ENCODE assay signal across 1 cellular context in the genomic region with DNA sequence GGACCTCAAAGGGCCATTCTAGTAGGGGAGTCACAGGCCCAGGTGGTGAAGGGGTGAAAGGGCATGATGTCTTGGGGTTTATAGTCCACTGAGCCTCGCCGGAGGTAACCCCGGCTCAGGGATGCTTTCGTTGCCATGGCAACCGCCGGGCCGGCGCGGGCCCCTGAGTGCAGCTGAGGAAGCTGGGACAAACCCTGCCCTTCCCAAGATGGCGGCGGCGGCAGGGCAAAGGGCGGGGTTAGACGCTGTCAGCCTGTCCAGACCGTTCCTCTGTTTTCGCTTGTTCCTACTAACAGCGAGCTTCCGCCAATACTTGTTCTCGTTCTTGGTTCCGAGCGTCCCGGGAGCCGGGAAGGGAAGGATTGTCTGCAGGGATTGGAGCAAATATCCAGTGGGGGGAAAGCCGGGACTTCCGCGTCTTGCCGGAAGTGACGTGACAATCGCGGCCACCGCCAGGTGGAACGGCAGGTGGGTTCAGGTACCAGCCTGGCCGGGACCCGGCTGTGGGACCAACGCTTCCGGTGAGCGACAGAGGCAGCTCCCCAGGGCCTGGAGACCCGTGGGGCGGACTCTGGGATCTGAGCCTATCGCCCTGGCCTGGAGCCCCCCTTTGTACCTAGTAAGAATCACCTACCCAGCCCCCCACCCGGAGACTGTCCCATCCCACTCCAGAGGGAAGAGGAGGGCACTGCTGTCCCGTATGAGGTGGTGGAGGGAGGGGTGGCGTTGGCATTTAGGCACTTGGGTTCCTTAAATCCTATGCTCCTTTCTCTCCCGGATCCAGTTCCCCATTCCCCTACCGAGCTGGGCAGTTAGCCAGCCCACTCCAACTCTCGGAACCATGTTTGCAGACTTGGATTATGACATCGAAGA.
TF ChIP-seq lines count a peak whose summit lies in the region.

A gene (plus strand): TSS at position 436 of the 873 bp plus-strand sequence. CDS start 406 bp downstream, at position 842.

TF ChIP-seq in K562, 482 proteins besides CTCF, POLR2A, EP300 and RAD21 (continued from another document and continues in another):
- TF ChIP-seq, protein P1, sequence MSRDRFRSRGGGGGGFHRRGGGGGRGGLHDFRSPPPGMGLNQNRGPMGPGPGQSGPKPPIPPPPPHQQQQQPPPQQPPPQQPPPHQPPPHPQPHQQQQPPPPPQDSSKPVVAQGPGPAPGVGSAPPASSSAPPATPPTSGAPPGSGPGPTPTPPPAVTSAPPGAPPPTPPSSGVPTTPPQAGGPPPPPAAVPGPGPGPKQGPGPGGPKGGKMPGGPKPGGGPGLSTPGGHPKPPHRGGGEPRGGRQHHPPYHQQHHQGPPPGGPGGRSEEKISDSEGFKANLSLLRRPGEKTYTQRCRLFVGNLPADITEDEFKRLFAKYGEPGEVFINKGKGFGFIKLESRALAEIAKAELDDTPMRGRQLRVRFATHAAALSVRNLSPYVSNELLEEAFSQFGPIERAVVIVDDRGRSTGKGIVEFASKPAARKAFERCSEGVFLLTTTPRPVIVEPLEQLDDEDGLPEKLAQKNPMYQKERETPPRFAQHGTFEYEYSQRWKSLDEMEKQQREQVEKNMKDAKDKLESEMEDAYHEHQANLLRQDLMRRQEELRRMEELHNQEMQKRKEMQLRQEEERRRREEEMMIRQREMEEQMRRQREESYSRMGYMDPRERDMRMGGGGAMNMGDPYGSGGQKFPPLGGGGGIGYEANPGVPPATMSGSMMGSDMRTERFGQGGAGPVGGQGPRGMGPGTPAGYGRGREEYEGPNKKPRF (IDR thresholded peaks at IDR 0.05; ENCODE audit: low read depth, low read length), result no peak
- no peak for TF ChIP-seq NUFIP1 (IDR thresholded peaks at IDR 0.05; ENCODE audit: partially characterized antibody)
- TF ChIP-seq MTA1 (IDR thresholded peaks at IDR 0.05; ENCODE audit: borderline replicate concordance), result no peak
- TF ChIP-seq, protein P2, sequence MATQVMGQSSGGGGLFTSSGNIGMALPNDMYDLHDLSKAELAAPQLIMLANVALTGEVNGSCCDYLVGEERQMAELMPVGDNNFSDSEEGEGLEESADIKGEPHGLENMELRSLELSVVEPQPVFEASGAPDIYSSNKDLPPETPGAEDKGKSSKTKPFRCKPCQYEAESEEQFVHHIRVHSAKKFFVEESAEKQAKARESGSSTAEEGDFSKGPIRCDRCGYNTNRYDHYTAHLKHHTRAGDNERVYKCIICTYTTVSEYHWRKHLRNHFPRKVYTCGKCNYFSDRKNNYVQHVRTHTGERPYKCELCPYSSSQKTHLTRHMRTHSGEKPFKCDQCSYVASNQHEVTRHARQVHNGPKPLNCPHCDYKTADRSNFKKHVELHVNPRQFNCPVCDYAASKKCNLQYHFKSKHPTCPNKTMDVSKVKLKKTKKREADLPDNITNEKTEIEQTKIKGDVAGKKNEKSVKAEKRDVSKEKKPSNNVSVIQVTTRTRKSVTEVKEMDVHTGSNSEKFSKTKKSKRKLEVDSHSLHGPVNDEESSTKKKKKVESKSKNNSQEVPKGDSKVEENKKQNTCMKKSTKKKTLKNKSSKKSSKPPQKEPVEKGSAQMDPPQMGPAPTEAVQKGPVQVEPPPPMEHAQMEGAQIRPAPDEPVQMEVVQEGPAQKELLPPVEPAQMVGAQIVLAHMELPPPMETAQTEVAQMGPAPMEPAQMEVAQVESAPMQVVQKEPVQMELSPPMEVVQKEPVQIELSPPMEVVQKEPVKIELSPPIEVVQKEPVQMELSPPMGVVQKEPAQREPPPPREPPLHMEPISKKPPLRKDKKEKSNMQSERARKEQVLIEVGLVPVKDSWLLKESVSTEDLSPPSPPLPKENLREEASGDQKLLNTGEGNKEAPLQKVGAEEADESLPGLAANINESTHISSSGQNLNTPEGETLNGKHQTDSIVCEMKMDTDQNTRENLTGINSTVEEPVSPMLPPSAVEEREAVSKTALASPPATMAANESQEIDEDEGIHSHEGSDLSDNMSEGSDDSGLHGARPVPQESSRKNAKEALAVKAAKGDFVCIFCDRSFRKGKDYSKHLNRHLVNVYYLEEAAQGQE (CRISPR knock-in tag; IDR thresholded peaks at IDR 0.05; ENCODE audit: low read depth), result no peak
- TF ChIP-seq MTA3 (IDR thresholded peaks at IDR 0.05; ENCODE audit: borderline replicate concordance), result peak; percentile 44; the same call in 1 of the 2 replicates
- no peak for TF ChIP-seq RBM39 (optimal IDR thresholded peaks at IDR 0.05; ENCODE audit: low read depth, low read length)
- no peak for TF ChIP-seq ZNF124 (CRISPR knock-in tag; IDR thresholded peaks at IDR 0.05)
- TF ChIP-seq, protein P3, sequence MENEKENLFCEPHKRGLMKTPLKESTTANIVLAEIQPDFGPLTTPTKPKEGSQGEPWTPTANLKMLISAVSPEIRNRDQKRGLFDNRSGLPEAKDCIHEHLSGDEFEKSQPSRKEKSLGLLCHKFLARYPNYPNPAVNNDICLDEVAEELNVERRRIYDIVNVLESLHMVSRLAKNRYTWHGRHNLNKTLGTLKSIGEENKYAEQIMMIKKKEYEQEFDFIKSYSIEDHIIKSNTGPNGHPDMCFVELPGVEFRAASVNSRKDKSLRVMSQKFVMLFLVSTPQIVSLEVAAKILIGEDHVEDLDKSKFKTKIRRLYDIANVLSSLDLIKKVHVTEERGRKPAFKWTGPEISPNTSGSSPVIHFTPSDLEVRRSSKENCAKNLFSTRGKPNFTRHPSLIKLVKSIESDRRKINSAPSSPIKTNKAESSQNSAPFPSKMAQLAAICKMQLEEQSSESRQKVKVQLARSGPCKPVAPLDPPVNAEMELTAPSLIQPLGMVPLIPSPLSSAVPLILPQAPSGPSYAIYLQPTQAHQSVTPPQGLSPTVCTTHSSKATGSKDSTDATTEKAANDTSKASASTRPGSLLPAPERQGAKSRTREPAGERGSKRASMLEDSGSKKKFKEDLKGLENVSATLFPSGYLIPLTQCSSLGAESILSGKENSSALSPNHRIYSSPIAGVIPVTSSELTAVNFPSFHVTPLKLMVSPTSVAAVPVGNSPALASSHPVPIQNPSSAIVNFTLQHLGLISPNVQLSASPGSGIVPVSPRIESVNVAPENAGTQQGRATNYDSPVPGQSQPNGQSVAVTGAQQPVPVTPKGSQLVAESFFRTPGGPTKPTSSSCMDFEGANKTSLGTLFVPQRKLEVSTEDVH (IDR thresholded peaks at IDR 0.05; ENCODE audit: low read depth, partially characterized antibody), result peak; percentile 94
- peak; percentile 66 for TF ChIP-seq C11orf30 (IDR thresholded peaks at IDR 0.05; ENCODE audit: low read depth)
- TF ChIP-seq, protein P4, sequence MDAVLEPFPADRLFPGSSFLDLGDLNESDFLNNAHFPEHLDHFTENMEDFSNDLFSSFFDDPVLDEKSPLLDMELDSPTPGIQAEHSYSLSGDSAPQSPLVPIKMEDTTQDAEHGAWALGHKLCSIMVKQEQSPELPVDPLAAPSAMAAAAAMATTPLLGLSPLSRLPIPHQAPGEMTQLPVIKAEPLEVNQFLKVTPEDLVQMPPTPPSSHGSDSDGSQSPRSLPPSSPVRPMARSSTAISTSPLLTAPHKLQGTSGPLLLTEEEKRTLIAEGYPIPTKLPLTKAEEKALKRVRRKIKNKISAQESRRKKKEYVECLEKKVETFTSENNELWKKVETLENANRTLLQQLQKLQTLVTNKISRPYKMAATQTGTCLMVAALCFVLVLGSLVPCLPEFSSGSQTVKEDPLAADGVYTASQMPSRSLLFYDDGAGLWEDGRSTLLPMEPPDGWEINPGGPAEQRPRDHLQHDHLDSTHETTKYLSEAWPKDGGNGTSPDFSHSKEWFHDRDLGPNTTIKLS (IDR thresholded peaks at IDR 0.05; ENCODE audit: borderline replicate concordance, low read depth), result peak; percentile 65; the same call in 1 of the 2 replicates
- TF ChIP-seq BMI1 (IDR thresholded peaks at IDR 0.05; ENCODE audit: low read length), result peak; percentile 95
- TF ChIP-seq, protein P5, sequence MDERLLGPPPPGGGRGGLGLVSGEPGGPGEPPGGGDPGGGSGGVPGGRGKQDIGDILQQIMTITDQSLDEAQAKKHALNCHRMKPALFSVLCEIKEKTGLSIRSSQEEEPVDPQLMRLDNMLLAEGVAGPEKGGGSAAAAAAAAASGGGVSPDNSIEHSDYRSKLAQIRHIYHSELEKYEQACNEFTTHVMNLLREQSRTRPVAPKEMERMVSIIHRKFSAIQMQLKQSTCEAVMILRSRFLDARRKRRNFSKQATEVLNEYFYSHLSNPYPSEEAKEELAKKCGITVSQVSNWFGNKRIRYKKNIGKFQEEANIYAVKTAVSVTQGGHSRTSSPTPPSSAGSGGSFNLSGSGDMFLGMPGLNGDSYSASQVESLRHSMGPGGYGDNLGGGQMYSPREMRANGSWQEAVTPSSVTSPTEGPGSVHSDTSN (CRISPR knock-in tag; IDR thresholded peaks at IDR 0.05; ENCODE audit: low read depth), result no peak
- TF ChIP-seq, protein P5 (tag; conservative IDR thresholded peaks at IDR 0.05; ENCODE audit: low read depth), result no peak
- TF ChIP-seq, protein P6, sequence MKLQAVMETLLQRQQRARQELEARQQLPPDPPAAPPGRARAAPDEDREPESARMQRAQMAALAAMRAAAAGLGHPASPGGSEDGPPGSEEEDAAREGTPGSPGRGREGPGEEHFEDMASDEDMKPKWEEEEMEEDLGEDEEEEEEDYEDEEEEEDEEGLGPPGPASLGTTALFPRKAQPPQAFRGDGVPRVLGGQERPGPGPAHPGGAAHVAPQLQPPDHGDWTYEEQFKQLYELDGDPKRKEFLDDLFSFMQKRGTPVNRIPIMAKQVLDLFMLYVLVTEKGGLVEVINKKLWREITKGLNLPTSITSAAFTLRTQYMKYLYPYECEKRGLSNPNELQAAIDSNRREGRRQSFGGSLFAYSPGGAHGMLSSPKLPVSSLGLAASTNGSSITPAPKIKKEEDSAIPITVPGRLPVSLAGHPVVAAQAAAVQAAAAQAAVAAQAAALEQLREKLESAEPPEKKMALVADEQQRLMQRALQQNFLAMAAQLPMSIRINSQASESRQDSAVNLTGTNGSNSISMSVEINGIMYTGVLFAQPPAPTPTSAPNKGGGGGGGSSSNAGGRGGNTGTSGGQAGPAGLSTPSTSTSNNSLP (IDR thresholded peaks at IDR 0.05; ENCODE audit: borderline replicate concordance, low read depth, low read length), result no peak
- no peak for TF ChIP-seq ZNF507 (tag; conservative IDR thresholded peaks at IDR 0.05)
- TF ChIP-seq HNRNPK (IDR thresholded peaks at IDR 0.05; ENCODE audit: low read depth, low read length, poor library complexity, severe bottlenecking), result no peak
- TF ChIP-seq TBL1XR1 (IDR thresholded peaks at IDR 0.05; ENCODE audit: low read length in 2 of 2), result no peak
- TF ChIP-seq, protein P7, sequence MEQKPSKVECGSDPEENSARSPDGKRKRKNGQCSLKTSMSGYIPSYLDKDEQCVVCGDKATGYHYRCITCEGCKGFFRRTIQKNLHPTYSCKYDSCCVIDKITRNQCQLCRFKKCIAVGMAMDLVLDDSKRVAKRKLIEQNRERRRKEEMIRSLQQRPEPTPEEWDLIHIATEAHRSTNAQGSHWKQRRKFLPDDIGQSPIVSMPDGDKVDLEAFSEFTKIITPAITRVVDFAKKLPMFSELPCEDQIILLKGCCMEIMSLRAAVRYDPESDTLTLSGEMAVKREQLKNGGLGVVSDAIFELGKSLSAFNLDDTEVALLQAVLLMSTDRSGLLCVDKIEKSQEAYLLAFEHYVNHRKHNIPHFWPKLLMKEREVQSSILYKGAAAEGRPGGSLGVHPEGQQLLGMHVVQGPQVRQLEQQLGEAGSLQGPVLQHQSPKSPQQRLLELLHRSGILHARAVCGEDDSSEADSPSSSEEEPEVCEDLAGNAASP (IDR thresholded peaks at IDR 0.05), result no peak
- TF ChIP-seq ZNF217 (CRISPR knock-in tag; IDR thresholded peaks at IDR 0.05), result no peak
- TF ChIP-seq DIDO1 (tag; IDR thresholded peaks at IDR 0.05; ENCODE audit: low read depth), result peak; percentile 27; the same call in 1 of the 2 replicates
- no peak for TF ChIP-seq PRMT5 (CRISPR knock-in tag; IDR thresholded peaks at IDR 0.05)
- peak; percentile 57 to 62 for TF ChIP-seq MAZ (CRISPR knock-in tag; conservative IDR thresholded peaks at IDR 0.05 in 1 of 2, IDR thresholded peaks at IDR 0.05 in 1 of 2)
- TF ChIP-seq SMC3 (conservative IDR thresholded peaks at IDR 0.05; ENCODE audit: insufficient read depth, low read depth, low read length), result no peak
- peak; percentile 76 for TF ChIP-seq POLR2G (IDR thresholded peaks at IDR 0.05; ENCODE audit: low read depth, low read length)
- peak; percentile 71; the same call in 1 of the 2 replicates for TF ChIP-seq SP1 (CRISPR knock-in tag; IDR thresholded peaks at IDR 0.05)
- peak; percentile 50; the same call in 1 of the 2 replicates for TF ChIP-seq KAT7 (CRISPR knock-in tag; IDR thresholded peaks at IDR 0.05; ENCODE audit: borderline replicate concordance)
- TF ChIP-seq POLR2AphosphoS5 (IDR thresholded peaks at IDR 0.05; ENCODE audit: control insufficient read depth, insufficient read depth, low read depth, low read length), result no peak
- TF ChIP-seq SREBF1 (IDR thresholded peaks at IDR 0.05; ENCODE audit: borderline replicate concordance, low read depth, low read length), result no peak
- no peak for TF ChIP-seq NFE2 (IDR thresholded peaks at IDR 0.05; ENCODE audit: low read depth)
- TF ChIP-seq ELF2 (CRISPR knock-in tag; IDR thresholded peaks at IDR 0.05), result peak; percentile 94
- no peak for TF ChIP-seq HDGF (IDR thresholded peaks at IDR 0.05)
- TF ChIP-seq, protein P8, sequence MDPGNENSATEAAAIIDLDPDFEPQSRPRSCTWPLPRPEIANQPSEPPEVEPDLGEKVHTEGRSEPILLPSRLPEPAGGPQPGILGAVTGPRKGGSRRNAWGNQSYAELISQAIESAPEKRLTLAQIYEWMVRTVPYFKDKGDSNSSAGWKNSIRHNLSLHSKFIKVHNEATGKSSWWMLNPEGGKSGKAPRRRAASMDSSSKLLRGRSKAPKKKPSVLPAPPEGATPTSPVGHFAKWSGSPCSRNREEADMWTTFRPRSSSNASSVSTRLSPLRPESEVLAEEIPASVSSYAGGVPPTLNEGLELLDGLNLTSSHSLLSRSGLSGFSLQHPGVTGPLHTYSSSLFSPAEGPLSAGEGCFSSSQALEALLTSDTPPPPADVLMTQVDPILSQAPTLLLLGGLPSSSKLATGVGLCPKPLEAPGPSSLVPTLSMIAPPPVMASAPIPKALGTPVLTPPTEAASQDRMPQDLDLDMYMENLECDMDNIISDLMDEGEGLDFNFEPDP (CRISPR knock-in tag; IDR thresholded peaks at IDR 0.05), result no peak
- TF ChIP-seq TRIM28 (IDR thresholded peaks at IDR 0.05), result no peak
- 0 out of 2 replicates have a peak, but pooled peaks have one; percentile 67 for TF ChIP-seq KLF1 (tag; IDR thresholded peaks at IDR 0.05)
- TF ChIP-seq CEBPG (CRISPR knock-in tag; IDR thresholded peaks at IDR 0.05), result no peak
- no peak for TF ChIP-seq CEBPG (tag; conservative IDR thresholded peaks at IDR 0.05 in 1 of 2, IDR thresholded peaks at IDR 0.05 in 1 of 2)
- no peak for TF ChIP-seq IRF2 (CRISPR knock-in tag; IDR thresholded peaks at IDR 0.05)
- TF ChIP-seq, protein P9, sequence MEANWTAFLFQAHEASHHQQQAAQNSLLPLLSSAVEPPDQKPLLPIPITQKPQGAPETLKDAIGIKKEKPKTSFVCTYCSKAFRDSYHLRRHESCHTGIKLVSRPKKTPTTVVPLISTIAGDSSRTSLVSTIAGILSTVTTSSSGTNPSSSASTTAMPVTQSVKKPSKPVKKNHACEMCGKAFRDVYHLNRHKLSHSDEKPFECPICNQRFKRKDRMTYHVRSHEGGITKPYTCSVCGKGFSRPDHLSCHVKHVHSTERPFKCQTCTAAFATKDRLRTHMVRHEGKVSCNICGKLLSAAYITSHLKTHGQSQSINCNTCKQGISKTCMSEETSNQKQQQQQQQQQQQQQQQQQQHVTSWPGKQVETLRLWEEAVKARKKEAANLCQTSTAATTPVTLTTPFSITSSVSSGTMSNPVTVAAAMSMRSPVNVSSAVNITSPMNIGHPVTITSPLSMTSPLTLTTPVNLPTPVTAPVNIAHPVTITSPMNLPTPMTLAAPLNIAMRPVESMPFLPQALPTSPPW (CRISPR knock-in tag; IDR thresholded peaks at IDR 0.05), result peak; percentile 63
